ENCODE assay signal across 22 cellular contexts in the genomic region with DNA sequence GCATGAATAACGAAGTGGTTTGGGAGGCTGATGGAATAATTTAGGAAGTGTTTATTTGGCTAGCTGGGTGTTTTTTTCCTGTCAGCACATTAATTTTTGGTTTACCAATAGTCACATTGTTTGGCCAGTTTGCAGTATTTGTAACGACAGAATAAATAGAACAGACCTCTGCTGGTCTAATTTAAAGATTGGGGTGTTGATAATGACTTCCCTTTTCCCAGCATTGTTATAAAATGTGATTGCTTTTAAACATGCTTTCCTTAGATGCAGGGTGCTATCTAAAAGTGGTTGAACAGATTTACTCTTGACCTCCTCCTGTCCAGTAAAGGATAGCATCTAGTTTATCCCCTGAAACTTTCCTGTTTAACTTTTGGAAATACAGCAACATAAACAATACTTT.
"Had no signal": no experiment of that assay in that cellular context is flagged by ENCODE, and none has a peak within 500 bp of the region (broad histone marks: within the 10 kb centered on the region; RNA-seq: fewer than 3 reads in every experiment).

No MANE protein-coding gene starts in this region.

- H3K27ac ChIP-seq: pancreas, testis had no signal

- H3K27me3 ChIP-seq: pancreas, stomach, testis had no signal

- H3K9me3 Mint-ChIP-seq: activated T-cell treated with anti-CD3 and anti-CD28 coated beads, Interleukin-2, amount 50 U/mL, for 24 hours; activated T-helper 2 cell treated with anti-CD3 and anti-CD28 coated beads, Interferon-gamma antibody, Interleukin-2, Interleukin-4, amounts not matched to agents 10 μg/mL and 5 μg/mL and 100 μg/mL, durations not matched to agents 14 hours and 24 hours and 36 hours; nephron; stimulated activated memory B cell treated with anti-CD40 and anti-IgM and Interleukin-4, amounts not matched to agents 10 μg/mL and 1 μg/mL and 100 μg/mL, for 72 hours; T-helper 1 cell treated with Interleukin-12 subunit alpha and Interleukin-12 subunit beta and Interleukin-4 antibody, amounts not matched to agents 30 μg/mL and 1 μg/mL, for 36 hours had no signal

- H3K36me3 ChIP-seq: pancreas had no signal

- H3K27ac Mint-ChIP-seq: activated naive CD8-positive, alpha-beta T cell; activated T-cell treated with anti-CD3 and anti-CD28 coated beads, Interleukin-2, amount 50 U/mL, for 24 hours; activated T-helper 2 cell treated with anti-CD3 and anti-CD28 coated beads, Interferon-gamma antibody, Interleukin-2, Interleukin-4, amounts not matched to agents 10 μg/mL and 5 μg/mL and 100 μg/mL, durations not matched to agents 14 hours and 24 hours and 36 hours; memory B cell; stimulated activated memory B cell treated with anti-CD40 and anti-IgM and Interleukin-4, amounts not matched to agents 10 μg/mL and 1 μg/mL and 100 μg/mL, for 72 hours; T-helper 1 cell treated with Interleukin-12 subunit alpha and Interleukin-12 subunit beta and Interleukin-4 antibody, amounts not matched to agents 30 μg/mL and 1 μg/mL, for 36 hours had no signal

- H3K4me3 ChIP-seq: pancreas, smooth muscle cell, stomach, testis had no signal

- H3K36me3 Mint-ChIP-seq: activated naive CD8-positive, alpha-beta T cell; memory B cell; stimulated activated memory B cell treated with anti-CD40 and anti-IgM and Interleukin-4, amounts not matched to agents 10 μg/mL and 1 μg/mL and 100 μg/mL, for 72 hours; WTC11 had no signal

- H3K9me3 ChIP-seq: pancreas, stomach, testis had no signal

- H3K27me3 Mint-ChIP-seq: activated T-cell treated with anti-CD3 and anti-CD28 coated beads, Interleukin-2, amount 50 U/mL, for 24 hours; stimulated activated memory B cell treated with anti-CD40 and anti-IgM and Interleukin-4, amounts not matched to agents 10 μg/mL and 1 μg/mL and 100 μg/mL, for 72 hours had no signal

- H3K4me3 Mint-ChIP-seq: activated naive CD8-positive, alpha-beta T cell; activated T-cell treated with anti-CD3 and anti-CD28 coated beads, Interleukin-2, amount 50 U/mL, for 24 hours; memory B cell; nephron; stimulated activated memory B cell treated with anti-CD40 and anti-IgM and Interleukin-4, amounts not matched to agents 10 μg/mL and 1 μg/mL and 100 μg/mL, for 72 hours; T-helper 1 cell treated with Interleukin-12 subunit alpha and Interleukin-12 subunit beta and Interleukin-4 antibody, amounts not matched to agents 30 μg/mL and 1 μg/mL, for 36 hours; WTC11 had no signal

- DNase-seq: activated CD8-positive, alpha-beta memory T cell treated with anti-CD3 and anti-CD28 coated beads for 24 hours; activated CD8-positive, alpha-beta memory T cell treated with anti-CD3 and anti-CD28 coated beads, Interleukin-2, amount 50 U/mL, for 4 hours; activated naive CD4-positive, alpha-beta T cell; activated T-cell treated with anti-CD3 and anti-CD28 coated beads, Interleukin-2, amount 50 U/mL, for 24 hours; effector CD4-positive, alpha-beta T cell; erythroblast; foreskin melanocyte; glutamatergic neuron; pancreas; stimulated activated CD4-positive, alpha-beta T cell treated with anti-CD3 and anti-CD28 coated beads, Interleukin-15, amount 100 ng/mL, for 24 hours; stomach; T1000; testis; trophoblast cell had no signal

- H3K4me1 ChIP-seq: testis had no signal

- H3K4me1 Mint-ChIP-seq: memory B cell; stimulated activated memory B cell treated with anti-CD40 and anti-IgM and Interleukin-4, amounts not matched to agents 10 μg/mL and 1 μg/mL and 100 μg/mL, for 72 hours had no signal
